Comparison of ENCODE assay signal across 8 cellular contexts in the genomic region with DNA sequence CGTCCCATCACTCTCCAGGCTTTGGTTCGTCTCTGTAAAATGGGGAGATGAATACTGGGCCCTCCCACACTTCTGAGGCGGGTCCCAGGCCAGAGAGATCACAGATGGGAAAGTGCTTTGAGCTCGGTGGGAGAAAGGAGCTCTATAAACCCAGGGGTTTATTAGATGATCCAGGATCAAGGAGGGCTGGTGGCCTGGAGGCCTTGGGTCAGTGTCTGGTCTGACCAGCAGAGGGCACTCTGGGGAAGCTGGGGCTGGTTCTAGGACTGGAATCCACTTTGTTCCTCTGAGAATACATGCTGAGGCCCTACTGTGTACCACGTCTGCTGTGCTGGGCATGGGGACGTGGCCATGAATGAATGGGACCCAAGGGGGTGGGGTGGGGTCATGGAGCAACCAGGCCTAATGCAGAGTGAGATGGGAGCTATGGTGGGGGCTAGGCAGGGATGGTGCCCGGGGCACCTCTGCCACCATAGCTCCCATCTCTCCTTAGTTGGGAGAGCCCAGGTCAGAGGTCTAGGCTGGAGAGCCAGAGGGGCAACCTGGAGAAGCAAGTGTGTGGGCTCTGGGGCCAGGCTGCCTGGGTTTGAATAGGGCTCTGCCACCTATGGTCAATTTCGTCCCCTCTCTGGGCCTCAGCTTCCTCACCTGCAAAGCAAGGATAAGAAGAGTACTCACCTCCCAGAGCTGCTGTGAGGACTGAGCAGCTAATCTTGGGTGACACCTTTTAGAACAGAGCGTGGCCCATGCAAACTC. TPM values are rescaled to one million over a fixed set of nuclear protein-coding genes. Genes with fewer than 3 reads are reported as not detected.
DNase-seq lines count a peak whose midpoint lies in the region; ATAC-seq, FAIRE-seq and TF ChIP-seq lines count a peak whose summit lies in the region.

No MANE protein-coding gene starts in this region.

- WGBS in heart left ventricle, 4 donors: 61 to 72% (median 68%) methylated on average over 9 of the region's 9 CpGs
- 63 to 73% (median 66%) methylated on average over 9 of the region's 9 CpGs for WGBS in small intestine, 3 donors

- no peak for FAIRE-seq in small intestine (lab: Jason Lieb, UNC)

- peak; percentile 83 for TF ChIP-seq CTCF in HEK293 (tag by site-specific recombination; IDR thresholded peaks at IDR 0.05)
- TF ChIP-seq CTCF in heart left ventricle (IDR thresholded peaks at IDR 0.05): peak; percentile 79 to 92 (median 89)

- H3K36me3 Mint-ChIP-seq in CD4-positive, alpha-beta memory T cell: no peaks in the 10 kb centered on the region

- ATAC-seq in heart left ventricle (peak in 3 of 4 donors; percentile 50 to 59 (median 55)), GM19397 (IDR thresholded peaks at IDR 0.05; ENCODE audit: unreplicated experiment) (no peak)

- intact Hi-C loops in CD4-positive, alpha-beta memory T cell (cut with micrococcal nuclease): no loop called here
- intact Hi-C loops in heart left ventricle (cut with DNase I): loop anchor here (1.0 to 5.0 kb wide), 9 partner anchors 65 to 280 kb away; partner anchors contain the start of gene CPLANE2 (in 1 of the 10)

- H3K27ac Mint-ChIP-seq in CD4-positive, alpha-beta memory T cell: peak overlapping the region in 1 of 7 donors; percentile 42

- no peaks in the 10 kb centered on the region for H3K36me3 ChIP-seq in CD4-positive, alpha-beta memory T cell (ENCODE audit: insufficient read depth, low read length)
- H3K36me3 ChIP-seq in HEK293 (ENCODE audit: control insufficient read depth in 2 of 2, insufficient read depth in 1 of 2, low read length in 2 of 2): no peaks in the 10 kb centered on the region
- H3K36me3 ChIP-seq in heart left ventricle: no peaks in the 10 kb centered on the region
- H3K36me3 ChIP-seq in small intestine (ENCODE audit: control insufficient read depth in 2 of 2, insufficient read depth in 2 of 2, low read length in 2 of 2): no peaks in the 10 kb centered on the region

- no peak overlapping the region for H3K27ac ChIP-seq in CD4-positive, alpha-beta memory T cell (ENCODE audit: low read depth, low read length)
- H3K27ac ChIP-seq in HEK293 (ENCODE audit: extremely low read depth, low read depth, low read length) (no peak overlapping the region), heart left ventricle (peak overlapping the region in 3 of 12 donors; percentile 4 to 22 (median 12)), small intestine (ENCODE audit: low read depth in 1 of 2, low read length in 1 of 2) (no peak overlapping the region)

- peak overlapping the region in 1 of 8 donors; percentile 66 for H3K4me3 Mint-ChIP-seq in CD4-positive, alpha-beta memory T cell

- H3K9me3 ChIP-seq in CD4-positive, alpha-beta memory T cell (ENCODE audit: control insufficient read depth in 1 of 2, low read length in 2 of 2): no peaks in the 10 kb centered on the region
- H3K9me3 ChIP-seq in HEK293 (ENCODE audit: control insufficient read depth, insufficient read depth, low read depth, low read length) (no peaks in the 10 kb centered on the region), heart left ventricle (no peaks in the 10 kb centered on the region), small intestine (ENCODE audit: control insufficient read depth, low read depth) (no peaks in the 10 kb centered on the region)

- peak; percentile 41 to 60 (median 48) for DNase-seq in CD4-positive, alpha-beta memory T cell
- peak; percentile 37 for DNase-seq in SK-N-DZ (ENCODE audit: low spot score)
- peak; percentile 65 for DNase-seq in activated naive CD4-positive, alpha-beta T cell treated with anti-CD3 and anti-CD28 coated beads, Interleukin-2, amount 50 U/mL, for 16 hours
- peak; percentile 62 to 84 (median 68) for DNase-seq in heart left ventricle
- DNase-seq in small intestine: peak; percentile 76
- DNase-seq in NCI-H774 (lab: John Stamatoyannopoulos, UW): no peak

- no peaks in the 10 kb centered on the region for H3K27me3 Mint-ChIP-seq in CD4-positive, alpha-beta memory T cell

- CTCF ChIA-PET in CD4-positive, alpha-beta memory T cell (lab: Charles Lee; ENCODE audit: partially characterized antibody): interaction anchor here (0.7 to 13.2 kb wide), 15 partner anchors 10 to 530 kb away, joined by 3 to 387 read pairs (median 3); partner anchors contain the start of genes EPHA2 and FAM131C
- CTCF ChIA-PET in HEK293 (lab: Yijun Ruan, JAX): interaction anchor here (0.5 to 9.7 kb wide), 46 partner anchors 9 to 539 kb away, joined by 3 to 427 read pairs (median 5); partner anchors contain the start of genes EPHA2 and FAM131C

- H3K27me3 ChIP-seq in CD4-positive, alpha-beta memory T cell (ENCODE audit: insufficient read depth, low read length): no peaks in the 10 kb centered on the region
- H3K27me3 ChIP-seq in heart left ventricle (no peaks in the 10 kb centered on the region), small intestine (ENCODE audit: control insufficient read depth in 2 of 2, insufficient read depth in 2 of 2, low read length in 2 of 2) (no peaks in the 10 kb centered on the region)

- TF ChIP-seq POLR2A in heart left ventricle (IDR thresholded peaks at IDR 0.05): no peak

- H3K4me1 ChIP-seq in CD4-positive, alpha-beta memory T cell (ENCODE audit: insufficient read depth, low read length): peaks cover 11% of the 10 kb centered on the region
- H3K4me1 ChIP-seq in HEK293 (ENCODE audit: control insufficient read depth, insufficient read depth, low read length) (no peaks in the 10 kb centered on the region), heart left ventricle (peaks cover 0 to 32% (median 12%) of the 10 kb centered on the region in 12 donors), small intestine (ENCODE audit: control insufficient read depth in 2 of 2, insufficient read depth in 1 of 2, low read depth in 1 of 2, low read length in 1 of 2) (no peaks in the 10 kb centered on the region)

- H3K4me1 Mint-ChIP-seq in CD4-positive, alpha-beta memory T cell: peaks cover 5 to 13% (median 7%) of the 10 kb centered on the region in 4 donors

- H3K4me3 ChIP-seq in CD4-positive, alpha-beta memory T cell (ENCODE audit: low read length in 2 of 2): no peak overlapping the region
- H3K4me3 ChIP-seq in HEK293 (ENCODE audit: low read depth, low read length) (no peak overlapping the region), heart left ventricle (no peak overlapping the region), small intestine (ENCODE audit: low read depth in 1 of 2, low read length in 2 of 2) (no peak overlapping the region)

- POLR2A ChIA-PET in CD4-positive, alpha-beta memory T cell (lab: Charles Lee; ENCODE audit: partially characterized antibody): no interaction called here
- POLR2A ChIA-PET in HEK293 (lab: Yijun Ruan, JAX): interaction anchor here (0.7 to 3.0 kb wide), 8 partner anchors 31 to 307 kb away, joined by 3 to 9 read pairs (median 4); no protein-coding TSS in a partner anchor

- no peaks in the 10 kb centered on the region for H3K9me3 Mint-ChIP-seq in CD4-positive, alpha-beta memory T cell

TF ChIP-seq in HEK293, 187 proteins besides CTCF, POLR2A, EP300 and RAD21 (continues in another document):
- no peak for TF ChIP-seq ZNF571 (tag by site-specific recombination; IDR thresholded peaks at IDR 0.05)
- no peak for TF ChIP-seq PRDM1 (tag by site-specific recombination; IDR thresholded peaks at IDR 0.05)
- no peak for TF ChIP-seq EGR2 (tag by site-specific recombination; IDR thresholded peaks at IDR 0.05; ENCODE audit: low read depth)
- TF ChIP-seq ZNF488 (tag by site-specific recombination; IDR thresholded peaks at IDR 0.05): no peak
- TF ChIP-seq SP7 (tag by site-specific recombination; IDR thresholded peaks at IDR 0.05): peak; percentile 36; the same call in 1 of the 2 replicates
- TF ChIP-seq HIC1 (tag by site-specific recombination; IDR thresholded peaks at IDR 0.05): no peak
- no peak for TF ChIP-seq ZNF266 (tag by site-specific recombination; IDR thresholded peaks at IDR 0.05; ENCODE audit: low read depth)
- no peak for TF ChIP-seq MYNN (tag by site-specific recombination; IDR thresholded peaks at IDR 0.05; ENCODE audit: borderline replicate concordance)
- no peak for TF ChIP-seq ZNF624 (tag by site-specific recombination; IDR thresholded peaks at IDR 0.05)

RNA-seq across cellular contexts. Expression of gene FAM131C, which starts 9.0 kb away (rescaled TPM):
- total RNA-seq in CD4-positive, alpha-beta memory T cell: not detected
- polyA plus RNA-seq in CD4-positive, alpha-beta memory T cell: under 1 TPM in 1 of 2 donors, not detected in 1; 0.11 TPM
- 0.13 TPM in 1 of 2 replicates, not detected in the other for polyA plus RNA-seq in SK-N-DZ (2014; cell fraction: cytosol; rRNA removed)
- polyA plus RNA-seq in SK-N-DZ (2014; cell fraction: nucleus; rRNA removed): not detected in 2 replicates
- 10 to 100 TPM in 1 of 9 donors, 1 to 10 TPM in 8; 1.2 to 17.8 (median 3.4) TPM for total RNA-seq in heart left ventricle
- polyA plus RNA-seq in heart left ventricle (1 to 10 TPM; 1.1 to 9.3 TPM), small intestine (under 1 TPM in 2 of 3 donors, not detected in 1; 0.21 to 0.45 TPM)

RNA-seq across cellular contexts. Expression of gene CLCNKB, which starts 38.9 kb away (rescaled TPM):
- total RNA-seq in CD4-positive, alpha-beta memory T cell: not detected
- polyA plus RNA-seq in CD4-positive, alpha-beta memory T cell: not detected
- polyA plus RNA-seq in SK-N-DZ (2014; cell fraction: cytosol; rRNA removed): 0.65 TPM in 1 of 2 replicates, not detected in the other
- 0.12 TPM in 1 of 2 replicates, not detected in the other for polyA plus RNA-seq in SK-N-DZ (2014; cell fraction: nucleus; rRNA removed)
- total RNA-seq in heart left ventricle: 1 to 10 TPM in 8 of 9 donors, under 1 TPM in 1; 0.51 to 2.7 (median 1.8) TPM
- polyA plus RNA-seq in heart left ventricle (1 to 10 TPM in 1 of 2 donors, under 1 TPM in 1; 0.50 to 1.5 TPM), small intestine (under 1 TPM in 1 of 3 donors, not detected in 2; 0.04 TPM)
